8 cellular contexts compared by ENCODE assay signal in the genomic region with DNA sequence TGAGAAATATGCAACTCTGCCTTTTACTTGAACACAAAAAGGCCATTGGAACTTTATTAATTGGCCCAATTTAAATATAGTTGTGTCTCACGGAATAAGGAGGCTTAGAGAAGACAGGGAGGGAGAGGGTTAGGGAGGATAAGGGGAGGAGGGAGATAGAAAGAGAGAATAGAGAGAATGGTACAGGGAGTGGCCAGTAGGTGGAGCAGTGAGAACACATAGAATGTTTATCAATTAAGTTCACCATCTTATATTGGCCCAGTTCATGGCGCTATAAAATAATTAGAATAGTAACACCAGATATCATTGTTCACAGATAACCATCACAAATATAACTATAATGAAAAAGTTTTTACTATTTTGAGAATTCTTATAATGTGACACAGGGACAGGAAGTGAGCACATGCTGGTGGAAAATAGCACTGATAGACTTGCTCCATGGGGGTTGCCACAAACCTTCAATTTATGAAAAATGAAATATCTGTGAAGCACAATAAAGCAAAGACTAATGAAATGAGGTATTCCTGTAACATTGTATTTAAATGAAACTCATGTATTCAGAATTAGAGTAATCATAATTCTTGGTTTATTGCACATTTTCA.
DNase-seq lines count a peak whose midpoint lies in the region; ATAC-seq and TF ChIP-seq lines count a peak whose summit lies in the region.

No MANE protein-coding gene starts in this region.

- DNase-seq in AG08396 (ENCODE audit: low spot score): peak; percentile 1
- no peak for DNase-seq in HFF-Myc (ENCODE audit: extremely low read depth, low read depth)
- DNase-seq in LNCaP clone FGC (ENCODE audit: low read depth): peak; percentile 44
- peak; percentile 13 for DNase-seq in SKM-1 treated with dmso at 0.1 percent for 144 hours (lab: John Stamatoyannopoulos, UW; ENCODE audit: unreplicated experiment)
- DNase-seq in globus pallidus (ENCODE audit: low spot score): peak; percentile 34
- DNase-seq in stimulated activated naive B cell treated with anti-CD40 and anti-IgM and Interleukin-4, amounts not matched to agents 10 μg/mL and 1 μg/mL and 100 μg/mL, for 72 hours: no peak
- no peak for DNase-seq in activated CD8-positive, alpha-beta memory T cell treated with anti-CD3 and anti-CD28 coated beads, Interleukin-2, amount 10 ng/mL, durations not matched to agents 7 days and 5 days

- H3K27ac Mint-ChIP-seq in stimulated activated naive B cell treated with anti-CD40 and anti-IgM and Interleukin-4, amounts not matched to agents 10 μg/mL and 1 μg/mL and 100 μg/mL, for 72 hours: no peak overlapping the region
- H3K27ac Mint-ChIP-seq in activated CD8-positive, alpha-beta memory T cell treated with anti-CD3 and anti-CD28 coated beads, Interleukin-2, amount 10 ng/mL, durations not matched to agents 7 days and 5 days: no peak overlapping the region

- no peaks in the 10 kb centered on the region for H3K27me3 Mint-ChIP-seq in stimulated activated naive B cell treated with anti-CD40 and anti-IgM and Interleukin-4, amounts not matched to agents 10 μg/mL and 1 μg/mL and 100 μg/mL, for 72 hours
- H3K27me3 Mint-ChIP-seq in activated CD8-positive, alpha-beta memory T cell treated with anti-CD3 and anti-CD28 coated beads, Interleukin-2, amount 10 ng/mL, durations not matched to agents 7 days and 5 days: no peaks in the 10 kb centered on the region

- H3K36me3 Mint-ChIP-seq in stimulated activated naive B cell treated with anti-CD40 and anti-IgM and Interleukin-4, amounts not matched to agents 10 μg/mL and 1 μg/mL and 100 μg/mL, for 72 hours: no peaks in the 10 kb centered on the region
- no peaks in the 10 kb centered on the region for H3K36me3 Mint-ChIP-seq in activated CD8-positive, alpha-beta memory T cell treated with anti-CD3 and anti-CD28 coated beads, Interleukin-2, amount 10 ng/mL, durations not matched to agents 7 days and 5 days

- no peak overlapping the region for H3K4me3 Mint-ChIP-seq in stimulated activated naive B cell treated with anti-CD40 and anti-IgM and Interleukin-4, amounts not matched to agents 10 μg/mL and 1 μg/mL and 100 μg/mL, for 72 hours
- no peak overlapping the region for H3K4me3 Mint-ChIP-seq in activated CD8-positive, alpha-beta memory T cell treated with anti-CD3 and anti-CD28 coated beads, Interleukin-2, amount 10 ng/mL, durations not matched to agents 7 days and 5 days

- peak; percentile 74 to 76 for ATAC-seq in stimulated activated naive B cell treated with anti-CD40 and anti-IgM and Interleukin-4, amounts not matched to agents 10 μg/mL and 1 μg/mL and 100 μg/mL, for 72 hours (replicated peaks)
- no peak for ATAC-seq in activated CD8-positive, alpha-beta memory T cell treated with anti-CD3 and anti-CD28 coated beads, Interleukin-2, amount 10 ng/mL, durations not matched to agents 7 days and 5 days

- H3K9me3 Mint-ChIP-seq in stimulated activated naive B cell treated with anti-CD40 and anti-IgM and Interleukin-4, amounts not matched to agents 10 μg/mL and 1 μg/mL and 100 μg/mL, for 72 hours: no peaks in the 10 kb centered on the region
- H3K9me3 Mint-ChIP-seq in activated CD8-positive, alpha-beta memory T cell treated with anti-CD3 and anti-CD28 coated beads, Interleukin-2, amount 10 ng/mL, durations not matched to agents 7 days and 5 days (ENCODE audit: low read depth): no peaks in the 10 kb centered on the region

- H3K4me1 Mint-ChIP-seq in stimulated activated naive B cell treated with anti-CD40 and anti-IgM and Interleukin-4, amounts not matched to agents 10 μg/mL and 1 μg/mL and 100 μg/mL, for 72 hours: no peaks in the 10 kb centered on the region
- H3K4me1 Mint-ChIP-seq in activated CD8-positive, alpha-beta memory T cell treated with anti-CD3 and anti-CD28 coated beads, Interleukin-2, amount 10 ng/mL, durations not matched to agents 7 days and 5 days: no peaks in the 10 kb centered on the region

- TF ChIP-seq CTCF in GM12875 (IDR thresholded peaks at IDR 0.05; ENCODE audit: borderline replicate concordance, insufficient read depth, low read depth, low read length) (peak; percentile 59), HFF-Myc (IDR thresholded peaks at IDR 0.05; ENCODE audit: low read depth, low read length, missing control alignments) (peak; percentile 37), LNCaP clone FGC (IDR thresholded peaks at IDR 0.05; ENCODE audit: control insufficient read depth, extremely low read depth, insufficient read depth) (peak; percentile 72)

- CTCF ChIA-PET in activated CD8-positive, alpha-beta memory T cell treated with anti-CD3 and anti-CD28 coated beads, Interleukin-2, amount 10 ng/mL, durations not matched to agents 7 days and 5 days (lab: Charles Lee): interaction anchor here (0.7 to 1.1 kb wide), 3 partner anchors 10 to 76 kb away, joined by 3 read pairs; no protein-coding TSS in a partner anchor

- no peak overlapping the region for H3K4me3 ChIP-seq in GM12875 (ENCODE audit: low read depth, low read length)
- H3K4me3 ChIP-seq in HFF-Myc (replicated peaks; ENCODE audit: low read depth, low read length): no peak overlapping the region
- H3K4me3 ChIP-seq in LNCaP clone FGC (ENCODE audit: low read depth, low read length): no peak overlapping the region

Comparison
In these comparisons a context has a peak if more than half of its experiments do, and no peak if none do; other contexts are left out.
1. DNase-seq: peak in AG08396 (single experiment), LNCaP clone FGC (single experiment), SKM-1 treated with dmso at 0.1 percent for 144 hours (single experiment) and globus pallidus (single experiment); none in HFF-Myc (single experiment), stimulated activated naive B cell treated with anti-CD40 and anti-IgM and Interleukin-4, amounts not matched to agents 10 μg/mL and 1 μg/mL and 100 μg/mL, for 72 hours (single experiment) and activated CD8-positive, alpha-beta memory T cell treated with anti-CD3 and anti-CD28 coated beads, Interleukin-2, amount 10 ng/mL, durations not matched to agents 7 days and 5 days (single experiment).
2. Peak in every context shown above with its lines, with median percentiles within 50 percentile points of each other: CTCF ChIP-seq.